ENCODE assay signal across 1 cellular context in the genomic region with DNA sequence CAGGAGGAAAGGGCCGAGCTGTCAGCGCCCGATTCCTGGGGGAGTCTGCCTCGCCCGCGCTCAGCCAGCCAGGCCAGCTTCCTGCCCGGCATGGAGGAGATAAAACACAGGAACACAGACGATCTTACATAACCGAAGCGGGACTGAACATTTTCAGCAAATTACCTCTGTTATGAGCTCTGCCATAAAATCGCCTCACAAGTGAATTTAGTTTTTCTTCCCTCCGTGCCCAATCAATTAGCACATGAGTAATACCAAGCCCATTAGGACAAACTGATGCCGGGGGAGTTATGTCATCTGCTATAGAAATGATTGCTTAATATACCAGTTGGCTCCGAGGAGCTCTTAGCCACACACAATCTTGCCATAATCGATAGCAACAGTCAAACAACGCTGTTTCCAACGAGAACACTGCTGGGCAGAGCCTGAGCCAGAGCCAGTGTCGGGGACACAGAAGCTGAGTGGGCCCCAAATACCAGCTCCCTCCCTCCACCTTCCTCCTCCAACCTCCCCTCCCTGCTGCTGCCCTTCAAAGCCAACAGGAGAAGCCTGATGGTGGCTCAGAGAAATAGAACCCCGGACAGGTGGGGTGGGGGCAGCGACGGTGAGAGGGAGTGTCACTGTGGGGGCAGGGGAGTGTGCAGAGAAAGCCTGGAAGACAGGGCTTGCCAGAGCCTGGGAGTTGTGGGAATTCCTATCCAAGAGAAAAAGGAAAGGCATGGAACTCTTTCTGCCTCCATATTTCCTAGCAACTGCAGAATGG.
A peak's percentile ranks its signal among the peaks of the same experiment; 100 is the strongest.
TF ChIP-seq lines count a peak whose summit lies in the region.

No MANE protein-coding gene starts in this region.

TF ChIP-seq in HEK293, 187 proteins besides CTCF, POLR2A, EP300 and RAD21 (continued from another document):
- TF ChIP-seq, protein P1, sequence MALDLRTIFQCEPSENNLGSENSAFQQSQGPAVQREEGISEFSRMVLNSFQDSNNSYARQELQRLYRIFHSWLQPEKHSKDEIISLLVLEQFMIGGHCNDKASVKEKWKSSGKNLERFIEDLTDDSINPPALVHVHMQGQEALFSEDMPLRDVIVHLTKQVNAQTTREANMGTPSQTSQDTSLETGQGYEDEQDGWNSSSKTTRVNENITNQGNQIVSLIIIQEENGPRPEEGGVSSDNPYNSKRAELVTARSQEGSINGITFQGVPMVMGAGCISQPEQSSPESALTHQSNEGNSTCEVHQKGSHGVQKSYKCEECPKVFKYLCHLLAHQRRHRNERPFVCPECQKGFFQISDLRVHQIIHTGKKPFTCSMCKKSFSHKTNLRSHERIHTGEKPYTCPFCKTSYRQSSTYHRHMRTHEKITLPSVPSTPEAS (tag by site-specific recombination; IDR thresholded peaks at IDR 0.05): no peak
- TF ChIP-seq, protein P2, sequence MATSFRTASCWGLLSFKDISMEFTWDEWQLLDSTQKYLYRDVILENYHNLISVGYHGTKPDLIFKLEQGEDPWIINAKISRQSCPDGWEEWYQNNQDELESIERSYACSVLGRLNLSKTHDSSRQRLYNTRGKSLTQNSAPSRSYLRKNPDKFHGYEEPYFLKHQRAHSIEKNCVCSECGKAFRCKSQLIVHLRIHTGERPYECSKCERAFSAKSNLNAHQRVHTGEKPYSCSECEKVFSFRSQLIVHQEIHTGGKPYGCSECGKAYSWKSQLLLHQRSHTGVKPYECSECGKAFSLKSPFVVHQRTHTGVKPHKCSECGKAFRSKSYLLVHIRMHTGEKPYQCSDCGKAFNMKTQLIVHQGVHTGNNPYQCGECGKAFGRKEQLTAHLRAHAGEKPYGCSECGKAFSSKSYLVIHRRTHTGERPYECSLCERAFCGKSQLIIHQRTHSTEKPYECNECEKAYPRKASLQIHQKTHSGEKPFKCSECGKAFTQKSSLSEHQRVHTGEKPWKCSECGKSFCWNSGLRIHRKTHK (tag by site-specific recombination; IDR thresholded peaks at IDR 0.05): no peak
- TF ChIP-seq, protein P3, sequence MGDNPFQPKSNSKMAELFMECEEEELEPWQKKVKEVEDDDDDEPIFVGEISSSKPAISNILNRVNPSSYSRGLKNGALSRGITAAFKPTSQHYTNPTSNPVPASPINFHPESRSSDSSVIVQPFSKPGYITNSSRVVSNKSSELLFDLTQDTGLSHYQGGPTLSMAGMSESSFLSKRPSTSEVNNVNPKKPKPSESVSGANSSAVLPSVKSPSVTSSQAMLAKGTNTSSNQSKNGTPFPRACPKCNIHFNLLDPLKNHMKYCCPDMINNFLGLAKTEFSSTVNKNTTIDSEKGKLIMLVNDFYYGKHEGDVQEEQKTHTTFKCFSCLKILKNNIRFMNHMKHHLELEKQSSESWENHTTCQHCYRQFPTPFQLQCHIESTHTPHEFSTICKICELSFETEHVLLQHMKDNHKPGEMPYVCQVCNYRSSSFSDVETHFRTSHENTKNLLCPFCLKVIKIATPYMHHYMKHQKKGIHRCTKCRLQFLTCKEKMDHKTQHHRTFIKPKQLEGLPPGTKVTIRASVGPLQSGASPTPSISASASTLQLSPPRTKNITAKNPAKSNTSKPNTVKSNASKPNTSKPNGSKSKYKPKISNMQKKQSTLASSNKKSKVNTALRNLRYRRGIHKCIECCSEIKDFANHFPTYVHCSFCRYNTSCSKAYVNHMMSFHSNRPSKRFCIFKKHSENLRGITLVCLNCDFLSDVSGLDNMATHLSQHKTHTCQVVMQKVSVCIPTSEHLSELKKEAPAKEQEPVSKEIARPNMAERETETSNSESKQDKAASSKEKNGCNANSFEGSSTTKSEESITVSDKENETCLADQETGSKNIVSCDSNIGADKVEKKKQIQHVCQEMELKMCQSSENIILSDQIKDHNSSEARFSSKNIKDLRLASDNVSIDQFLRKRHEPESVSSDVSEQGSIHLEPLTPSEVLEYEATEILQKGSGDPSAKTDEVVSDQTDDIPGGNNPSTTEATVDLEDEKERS (tag by site-specific recombination; IDR thresholded peaks at IDR 0.05): no peak
- TF ChIP-seq ZNF571 (tag by site-specific recombination; IDR thresholded peaks at IDR 0.05) (no peak), ZNF366 (tag by site-specific recombination; conservative IDR thresholded peaks at IDR 0.05) (peak; percentile 75), ZSCAN16 (tag by site-specific recombination; IDR thresholded peaks at IDR 0.05) (no peak), ZNF324 (tag by site-specific recombination; IDR thresholded peaks at IDR 0.05) (peak; percentile 58; the same call in 1 of the 2 replicates), ZNF76 (tag by site-specific recombination; IDR thresholded peaks at IDR 0.05; ENCODE audit: borderline replicate concordance, low read depth) (peak; percentile 34), ZNF660 (tag by site-specific recombination; IDR thresholded peaks at IDR 0.05) (peak; percentile 88), IKZF3 (tag by site-specific recombination; IDR thresholded peaks at IDR 0.05) (peak; percentile 62), ZBTB1 (tag by site-specific recombination; IDR thresholded peaks at IDR 0.05) (no peak), ZNF394 (tag by site-specific recombination; IDR thresholded peaks at IDR 0.05; ENCODE audit: borderline replicate concordance) (0 out of 2 replicates have a peak, but pooled peaks have one; percentile 38), SP2 (tag by site-specific recombination; IDR thresholded peaks at IDR 0.05) (no peak; the same call in 1 of the 2 replicates), ZSCAN30 (tag by site-specific recombination; IDR thresholded peaks at IDR 0.05) (no peak), TRIM28 (IDR thresholded peaks at IDR 0.05; ENCODE audit: borderline replicate concordance, low read length) (no peak), KLF7 (tag by site-specific recombination; IDR thresholded peaks at IDR 0.05; ENCODE audit: borderline replicate concordance) (no peak), ZNF558 (tag by site-specific recombination; IDR thresholded peaks at IDR 0.05) (peak; percentile 21; the same call in 1 of the 2 replicates), ZNF146 (tag by site-specific recombination; IDR thresholded peaks at IDR 0.05) (no peak), ZFP41 (tag by site-specific recombination; IDR thresholded peaks at IDR 0.05; ENCODE audit: borderline replicate concordance) (no peak), ZNF555 (tag by site-specific recombination; conservative IDR thresholded peaks at IDR 0.05) (no peak), ZNF274 (IDR thresholded peaks at IDR 0.05; ENCODE audit: low read length) (no peak), ZNF274 (tag by site-specific recombination; IDR thresholded peaks at IDR 0.05; ENCODE audit: borderline replicate concordance) (no peak), ZBTB48 (tag by site-specific recombination; IDR thresholded peaks at IDR 0.05) (no peak), OSR2 (tag by site-specific recombination; IDR thresholded peaks at IDR 0.05) (peak; percentile 47; the same call in 1 of the 2 replicates), SP3 (tag by site-specific recombination; IDR thresholded peaks at IDR 0.05) (no peak), ZNF335 (tag by site-specific recombination; conservative IDR thresholded peaks at IDR 0.05) (peak; percentile 63), ZNF302 (tag by site-specific recombination; IDR thresholded peaks at IDR 0.05; ENCODE audit: low read depth) (no peak), MEIS1 (CRISPR knock-in tag; IDR thresholded peaks at IDR 0.05; ENCODE audit: borderline replicate concordance) (no peak), ZNF211 (tag by site-specific recombination; IDR thresholded peaks at IDR 0.05; ENCODE audit: low read depth) (no peak)
- TF ChIP-seq, protein P4, sequence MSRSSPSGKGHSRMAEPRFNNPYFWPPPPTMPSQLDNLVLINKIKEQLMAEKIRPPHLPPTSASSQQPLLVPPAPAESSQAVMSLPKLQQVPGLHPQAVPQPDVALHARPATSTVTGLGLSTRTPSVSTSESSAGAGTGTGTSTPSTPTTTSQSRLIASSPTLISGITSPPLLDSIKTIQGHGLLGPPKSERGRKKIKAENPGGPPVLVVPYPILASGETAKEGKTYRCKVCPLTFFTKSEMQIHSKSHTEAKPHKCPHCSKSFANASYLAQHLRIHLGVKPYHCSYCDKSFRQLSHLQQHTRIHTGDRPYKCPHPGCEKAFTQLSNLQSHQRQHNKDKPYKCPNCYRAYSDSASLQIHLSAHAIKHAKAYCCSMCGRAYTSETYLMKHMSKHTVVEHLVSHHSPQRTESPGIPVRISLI (tag by site-specific recombination; IDR thresholded peaks at IDR 0.05): no peak; the same call in 1 of the 2 replicates
- TF ChIP-seq, protein P5, sequence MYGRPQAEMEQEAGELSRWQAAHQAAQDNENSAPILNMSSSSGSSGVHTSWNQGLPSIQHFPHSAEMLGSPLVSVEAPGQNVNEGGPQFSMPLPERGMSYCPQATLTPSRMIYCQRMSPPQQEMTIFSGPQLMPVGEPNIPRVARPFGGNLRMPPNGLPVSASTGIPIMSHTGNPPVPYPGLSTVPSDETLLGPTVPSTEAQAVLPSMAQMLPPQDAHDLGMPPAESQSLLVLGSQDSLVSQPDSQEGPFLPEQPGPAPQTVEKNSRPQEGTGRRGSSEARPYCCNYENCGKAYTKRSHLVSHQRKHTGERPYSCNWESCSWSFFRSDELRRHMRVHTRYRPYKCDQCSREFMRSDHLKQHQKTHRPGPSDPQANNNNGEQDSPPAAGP (tag by site-specific recombination; IDR thresholded peaks at IDR 0.05): peak; percentile 85
- TF ChIP-seq, protein P6, sequence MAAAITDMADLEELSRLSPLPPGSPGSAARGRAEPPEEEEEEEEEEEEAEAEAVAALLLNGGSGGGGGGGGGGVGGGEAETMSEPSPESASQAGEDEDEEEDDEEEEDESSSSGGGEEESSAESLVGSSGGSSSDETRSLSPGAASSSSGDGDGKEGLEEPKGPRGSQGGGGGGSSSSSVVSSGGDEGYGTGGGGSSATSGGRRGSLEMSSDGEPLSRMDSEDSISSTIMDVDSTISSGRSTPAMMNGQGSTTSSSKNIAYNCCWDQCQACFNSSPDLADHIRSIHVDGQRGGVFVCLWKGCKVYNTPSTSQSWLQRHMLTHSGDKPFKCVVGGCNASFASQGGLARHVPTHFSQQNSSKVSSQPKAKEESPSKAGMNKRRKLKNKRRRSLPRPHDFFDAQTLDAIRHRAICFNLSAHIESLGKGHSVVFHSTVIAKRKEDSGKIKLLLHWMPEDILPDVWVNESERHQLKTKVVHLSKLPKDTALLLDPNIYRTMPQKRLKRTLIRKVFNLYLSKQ (tag by site-specific recombination; IDR thresholded peaks at IDR 0.05; ENCODE audit: borderline replicate concordance): no peak
- TF ChIP-seq, protein P7, sequence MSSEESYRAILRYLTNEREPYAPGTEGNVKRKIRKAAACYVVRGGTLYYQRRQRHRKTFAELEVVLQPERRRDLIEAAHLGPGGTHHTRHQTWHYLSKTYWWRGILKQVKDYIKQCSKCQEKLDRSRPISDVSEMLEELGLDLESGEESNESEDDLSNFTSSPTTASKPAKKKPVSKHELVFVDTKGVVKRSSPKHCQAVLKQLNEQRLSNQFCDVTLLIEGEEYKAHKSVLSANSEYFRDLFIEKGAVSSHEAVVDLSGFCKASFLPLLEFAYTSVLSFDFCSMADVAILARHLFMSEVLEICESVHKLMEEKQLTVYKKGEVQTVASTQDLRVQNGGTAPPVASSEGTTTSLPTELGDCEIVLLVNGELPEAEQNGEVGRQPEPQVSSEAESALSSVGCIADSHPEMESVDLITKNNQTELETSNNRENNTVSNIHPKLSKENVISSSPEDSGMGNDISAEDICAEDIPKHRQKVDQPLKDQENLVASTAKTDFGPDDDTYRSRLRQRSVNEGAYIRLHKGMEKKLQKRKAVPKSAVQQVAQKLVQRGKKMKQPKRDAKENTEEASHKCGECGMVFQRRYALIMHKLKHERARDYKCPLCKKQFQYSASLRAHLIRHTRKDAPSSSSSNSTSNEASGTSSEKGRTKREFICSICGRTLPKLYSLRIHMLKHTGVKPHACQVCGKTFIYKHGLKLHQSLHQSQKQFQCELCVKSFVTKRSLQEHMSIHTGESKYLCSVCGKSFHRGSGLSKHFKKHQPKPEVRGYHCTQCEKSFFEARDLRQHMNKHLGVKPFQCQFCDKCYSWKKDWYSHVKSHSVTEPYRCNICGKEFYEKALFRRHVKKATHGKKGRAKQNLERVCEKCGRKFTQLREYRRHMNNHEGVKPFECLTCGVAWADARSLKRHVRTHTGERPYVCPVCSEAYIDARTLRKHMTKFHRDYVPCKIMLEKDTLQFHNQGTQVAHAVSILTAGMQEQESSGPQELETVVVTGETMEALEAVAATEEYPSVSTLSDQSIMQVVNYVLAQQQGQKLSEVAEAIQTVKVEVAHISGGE (tag by site-specific recombination; conservative IDR thresholded peaks at IDR 0.05; ENCODE audit: low read depth): peak; percentile 49; the same call in 1 of the 2 replicates
- TF ChIP-seq, protein P8, sequence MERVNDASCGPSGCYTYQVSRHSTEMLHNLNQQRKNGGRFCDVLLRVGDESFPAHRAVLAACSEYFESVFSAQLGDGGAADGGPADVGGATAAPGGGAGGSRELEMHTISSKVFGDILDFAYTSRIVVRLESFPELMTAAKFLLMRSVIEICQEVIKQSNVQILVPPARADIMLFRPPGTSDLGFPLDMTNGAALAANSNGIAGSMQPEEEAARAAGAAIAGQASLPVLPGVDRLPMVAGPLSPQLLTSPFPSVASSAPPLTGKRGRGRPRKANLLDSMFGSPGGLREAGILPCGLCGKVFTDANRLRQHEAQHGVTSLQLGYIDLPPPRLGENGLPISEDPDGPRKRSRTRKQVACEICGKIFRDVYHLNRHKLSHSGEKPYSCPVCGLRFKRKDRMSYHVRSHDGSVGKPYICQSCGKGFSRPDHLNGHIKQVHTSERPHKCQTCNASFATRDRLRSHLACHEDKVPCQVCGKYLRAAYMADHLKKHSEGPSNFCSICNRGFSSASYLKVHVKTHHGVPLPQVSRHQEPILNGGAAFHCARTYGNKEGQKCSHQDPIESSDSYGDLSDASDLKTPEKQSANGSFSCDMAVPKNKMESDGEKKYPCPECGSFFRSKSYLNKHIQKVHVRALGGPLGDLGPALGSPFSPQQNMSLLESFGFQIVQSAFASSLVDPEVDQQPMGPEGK (tag by site-specific recombination; IDR thresholded peaks at IDR 0.05): 0 out of 2 replicates have a peak, but pooled peaks have one; percentile 50
- TF ChIP-seq, protein P9, sequence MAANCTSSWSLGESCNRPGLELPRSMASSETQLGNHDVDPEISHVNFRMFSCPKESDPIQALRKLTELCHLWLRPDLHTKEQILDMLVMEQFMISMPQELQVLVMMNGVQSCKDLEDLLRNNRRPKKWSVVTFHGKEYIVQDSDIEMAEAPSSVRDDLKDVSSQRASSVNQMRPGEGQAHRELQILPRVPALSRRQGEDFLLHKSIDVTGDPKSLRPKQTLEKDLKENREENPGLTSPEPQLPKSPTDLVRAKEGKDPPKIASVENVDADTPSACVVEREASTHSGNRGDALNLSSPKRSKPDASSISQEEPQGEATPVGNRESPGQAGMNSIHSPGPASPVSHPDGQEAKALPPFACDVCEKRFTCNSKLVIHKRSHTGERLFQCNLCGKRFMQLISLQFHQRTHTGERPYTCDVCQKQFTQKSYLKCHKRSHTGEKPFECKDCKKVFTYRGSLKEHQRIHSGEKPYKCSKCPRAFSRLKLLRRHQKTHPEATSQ (tag by site-specific recombination; IDR thresholded peaks at IDR 0.05): no peak
- TF ChIP-seq, protein P10, sequence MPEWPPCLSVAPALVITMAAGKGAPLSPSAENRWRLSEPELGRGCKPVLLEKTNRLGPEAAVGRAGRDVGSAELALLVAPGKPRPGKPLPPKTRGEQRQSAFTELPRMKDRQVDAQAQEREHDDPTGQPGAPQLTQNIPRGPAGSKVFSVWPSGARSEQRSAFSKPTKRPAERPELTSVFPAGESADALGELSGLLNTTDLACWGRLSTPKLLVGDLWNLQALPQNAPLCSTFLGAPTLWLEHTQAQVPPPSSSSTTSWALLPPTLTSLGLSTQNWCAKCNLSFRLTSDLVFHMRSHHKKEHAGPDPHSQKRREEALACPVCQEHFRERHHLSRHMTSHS (tag by site-specific recombination; IDR thresholded peaks at IDR 0.05): no peak
